21 cellular contexts compared by ENCODE assay signal in the genomic region with DNA sequence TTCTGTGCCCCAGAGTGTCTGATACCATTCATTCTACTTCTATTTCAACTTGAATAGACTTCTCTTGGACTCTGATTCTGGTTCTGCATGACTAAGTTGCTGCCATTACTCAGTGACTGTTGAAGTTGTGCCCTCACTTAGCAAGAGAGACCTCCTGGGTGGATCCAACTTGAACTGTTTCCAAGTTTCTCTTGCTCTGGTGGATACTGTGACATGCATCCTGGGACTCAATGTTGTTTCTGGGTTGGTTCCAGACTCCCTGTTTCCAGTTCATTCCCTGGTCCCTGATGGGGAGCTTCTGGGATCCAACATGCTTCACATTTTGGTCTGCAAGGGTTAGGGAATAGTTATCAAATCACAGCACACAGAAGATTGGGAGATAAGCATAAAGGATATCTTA. TPM values are rescaled to one million over a fixed set of nuclear protein-coding genes. Genes with fewer than 3 reads are reported as not detected.
A peak's percentile ranks its signal among the peaks of the same experiment; 100 is the strongest.
DNase-seq lines count a peak whose midpoint lies in the region; ATAC-seq and TF ChIP-seq lines count a peak whose summit lies in the region.
"Had no signal": no experiment of that assay in that cellular context is flagged by ENCODE, and none has a peak within 500 bp of the region (broad histone marks: within the 10 kb centered on the region; RNA-seq: fewer than 3 reads in every experiment).

No MANE protein-coding gene starts in this region.

- no peak overlapping the region for H3K4me3 ChIP-seq in fibroblast of mammary gland (ENCODE audit: control insufficient read depth, low read depth, low read length)
- H3K4me3 ChIP-seq: colonic mucosa, lower lobe of right lung, right atrium auricular region, upper lobe of left lung had no signal

- intact Hi-C loops in left cardiac atrium (cut with DNase I), result no loop called here

- TF ChIP-seq CTCF in fibroblast of mammary gland (conservative IDR thresholded peaks at IDR 0.05; ENCODE audit: control insufficient read depth, insufficient read depth, low read depth, low read length), result no peak

- DNase-seq in NCI-H2171 treated with DMSO at 0.1 percent for 48 hours (lab: John Stamatoyannopoulos, UW) (peak; percentile 6), NCI-H2171 (lab: John Stamatoyannopoulos, UW) (no peak), RPMI7951 (ENCODE audit: low read depth) (peak; percentile 86), fibroblast of mammary gland (ENCODE audit: low read depth) (peak; percentile 62), smooth muscle cell of the brain vasculature (ENCODE audit: low read depth, low spot score) (peak; percentile 74), left cardiac atrium (no peak)
- no peak for DNase-seq in activated CD4-positive, CD25-positive, alpha-beta regulatory T cell treated with anti-CD3 and anti-CD28 coated beads, Interleukin-2, amount 50 U/mL, for 72 hours
- DNase-seq: activated CD4-positive, alpha-beta T cell treated with anti-CD3 and anti-CD28 coated beads, Interleukin-2, amount 50 U/mL, for 1 hour; activated T-cell treated with anti-CD3 and anti-CD28 coated beads, Interleukin-2, amount 50 U/mL, for 24 hours; CD8-positive, alpha-beta memory T cell; colonic mucosa; KBM-7; lower lobe of right lung; NCI-H748 treated with DMSO at 0.1 percent for 48 hours; nephron progenitor cell; stimulated activated CD4-positive, alpha-beta T cell treated with anti-CD3 and anti-CD28 coated beads, Interleukin-2, amount 100 ng/mL, for 24 hours; upper lobe of left lung had no signal

- ATAC-seq in HG02571 (IDR thresholded peaks at IDR 0.05; ENCODE audit: unreplicated experiment), result no peak
- no peak for ATAC-seq in left cardiac atrium
- ATAC-seq: lower lobe of right lung, Right ventricle myocardium inferior had no signal

RNA-seq across cellular contexts. Expression of a gene that starts 26.2 kb away (rescaled TPM):
- total RNA-seq in RPMI7951 (2014; rRNA removed; shearing (Covaris generic)), result 47.2 and 51.8 TPM in 2 replicates
- total RNA-seq in left cardiac atrium, result 10 to 100 TPM; 14.3 to 15.2 TPM

RNA-seq across cellular contexts. Expression of a gene that starts 31.8 kb away (rescaled TPM):
- total RNA-seq in RPMI7951 (2014; rRNA removed; shearing (Covaris generic)), result 0.10 and 0.48 TPM in 2 replicates
- 10 to 100 TPM; 16.2 to 17.9 TPM for total RNA-seq in left cardiac atrium
- total RNA-seq: CD8-positive, alpha-beta memory T cell; T-helper 2 cell treated with Interferon-gamma antibody and Interleukin-4, amounts not matched to agents 100 ng/mL and 5 ng/mL, for 36 hours had no signal

Comparison
In these comparisons a context has a peak if more than half of its experiments do, and no peak if none do; other contexts are left out.
1. DNase-seq: peak in NCI-H2171 treated with DMSO at 0.1 percent for 48 hours (single experiment), RPMI7951 (single experiment), fibroblast of mammary gland (single experiment) and smooth muscle cell of the brain vasculature (single experiment); none in NCI-H2171 (single experiment), activated CD4-positive, CD25-positive, alpha-beta regulatory T cell treated with anti-CD3 and anti-CD28 coated beads, Interleukin-2, amount 50 U/mL, for 72 hours (single experiment) and left cardiac atrium (single experiment).
2. RNA of a gene that starts 31.8 kb away (total RNA-seq): 16.2 to 17.9 TPM in left cardiac atrium; 0.10 to 0.48 TPM in RPMI7951; every median in the first group is over 10 times any median in the second.